Comparison of ENCODE assay signal across 12 cellular contexts in genomic region chr13:31859546-31859945, GRCh38.
A peak's percentile ranks its signal among the peaks of the same experiment; 100 is the strongest.
DNase-seq lines count a peak whose midpoint lies in the region; ATAC-seq, FAIRE-seq and TF ChIP-seq lines count a peak whose summit lies in the region.
"Had no signal": no experiment of that assay in that cellular context is flagged by ENCODE, and none has a peak within 500 bp of the region (broad histone marks: within the 10 kb centered on the region; RNA-seq: fewer than 3 reads in every experiment).

No MANE protein-coding gene starts in this region.

- no peak for TF ChIP-seq EP300 in HepG2 (IDR thresholded peaks at IDR 0.05; ENCODE audit: low read depth in 2 of 2, low read length in 2 of 2)
- no peak for TF ChIP-seq EP300 in HepG2 (CRISPR knock-in tag; IDR thresholded peaks at IDR 0.05; ENCODE audit: borderline replicate concordance)

- intact Hi-C loops in HepG2 (cut with micrococcal nuclease; ENCODE audit: unreplicated experiment) (no loop called here), Right ventricle myocardium superior (cut with DNase I) (no loop called here), aorta (cut with DNase I) (no loop called here), upper lobe of right lung (cut with DNase I) (no loop called here), MCF 10A (cut with micrococcal nuclease) (no loop called here)

- no peak for TF ChIP-seq CTCF in liver (IDR thresholded peaks at IDR 0.05; ENCODE audit: low read depth, low read length, missing input control)
- TF ChIP-seq CTCF in HepG2 (CRISPR knock-in tag; IDR thresholded peaks at IDR 0.05), result no peak
- no peak for TF ChIP-seq CTCF in upper lobe of right lung (IDR thresholded peaks at IDR 0.05)
- no peak for TF ChIP-seq CTCF in MCF 10A (IDR thresholded peaks at IDR 0.05; ENCODE audit: unreplicated experiment)

- H3K36me3 Mint-ChIP-seq in MCF 10A (ENCODE audit: insufficient read depth, unreplicated experiment), result no peaks in the 10 kb centered on the region

- H3K4me3 ChIP-seq in liver (ENCODE audit: low read depth in 1 of 3, low read length in 3 of 3) (no peak overlapping the region), HepG2 (replicated peaks in 1 of 3; ENCODE audit: insufficient read depth in 1 of 3, low read depth in 2 of 3, low read length in 3 of 3) (no peak overlapping the region), aorta (ENCODE audit: low read length in 2 of 2) (no peak overlapping the region), upper lobe of right lung (no peak overlapping the region)

- no peaks in the 10 kb centered on the region for H3K4me1 Mint-ChIP-seq in MCF 10A (ENCODE audit: insufficient read depth, unreplicated experiment)

- no peak overlapping the region for H2AFZ ChIP-seq in HepG2 (ENCODE audit: low read length)

- FAIRE-seq in HepG2 (lab: Jason Lieb, UNC), result no peak

- H3K9me3 ChIP-seq in liver (ENCODE audit: control insufficient read depth in 4 of 4, low read length in 3 of 4), result no peaks in the 10 kb centered on the region
- no peaks in the 10 kb centered on the region for H3K9me3 ChIP-seq in HepG2 (ENCODE audit: low read length)
- H3K9me3 ChIP-seq in aorta (ENCODE audit: control insufficient read depth, low read length), result no peaks in the 10 kb centered on the region
- no peaks in the 10 kb centered on the region for H3K9me3 ChIP-seq in upper lobe of right lung

- no peak for TF ChIP-seq POLR2A in HepG2 (IDR thresholded peaks at IDR 0.05; ENCODE audit: insufficient read depth in 1 of 2, low read depth in 2 of 2, low read length in 2 of 2)

- ATAC-seq in HepG2, result no peak
- ATAC-seq in Right ventricle myocardium superior (ENCODE audit: poor library complexity), result peak; percentile 38
- no peak for ATAC-seq in aorta (ENCODE audit: low FRiP score)
- no peak for ATAC-seq in GM19395 (IDR thresholded peaks at IDR 0.05; ENCODE audit: unreplicated experiment)
- ATAC-seq in upper lobe of right lung, result no peak
- ATAC-seq: activated T-cell treated with anti-CD3 and anti-CD28 coated beads, Interleukin-2, amount 50 U/mL, for 72 hours had no signal

- no peak overlapping the region for H3K27ac Mint-ChIP-seq in MCF 10A (ENCODE audit: low read depth, unreplicated experiment)
- H3K27ac Mint-ChIP-seq: activated T-cell treated with anti-CD3 and anti-CD28 coated beads, Interleukin-2, amount 50 U/mL, for 72 hours had no signal

- WGBS in liver, result 35% methylated on average over 5 of the region's 5 CpGs
- WGBS in HepG2 (ENCODE audit: low lambda C conversion rate), result 47% methylated on average over 5 of the region's 5 CpGs
- 13 to 31% methylated on average over 5 of the region's 5 CpGs for WGBS in aorta, 2 donors

- CTCF ChIA-PET in HepG2 (lab: Yijun Ruan, JAX; ENCODE audit: low intra/inter-chr PET ratio, low total read pairs) (no interaction called here), MCF 10A (lab: Yijun Ruan, JAX) (no interaction called here)

- H3K9me3 Mint-ChIP-seq in MCF 10A (ENCODE audit: unreplicated experiment), result no peaks in the 10 kb centered on the region
- H3K9me3 Mint-ChIP-seq: activated T-cell treated with anti-CD3 and anti-CD28 coated beads, Interleukin-2, amount 50 U/mL, for 72 hours had no signal

- H3K27me3 ChIP-seq in liver (ENCODE audit: control insufficient read depth in 4 of 4, insufficient read depth in 4 of 4, low read length in 3 of 4) (no peaks in the 10 kb centered on the region), HepG2 (ENCODE audit: control insufficient read depth in 1 of 2, insufficient read depth in 2 of 2, low read length in 2 of 2) (0 out of 5 replicates have a peak, but pooled peaks cover 0 to 7% of the 10 kb centered on the region in 2 experiments), aorta (ENCODE audit: control insufficient read depth in 1 of 2, insufficient read depth in 2 of 2, low read length in 1 of 2) (no peaks in the 10 kb centered on the region), upper lobe of right lung (no peaks in the 10 kb centered on the region)

- no peaks in the 10 kb centered on the region for H4K20me1 ChIP-seq in HepG2 (ENCODE audit: insufficient read depth, low read length)

- in situ Hi-C loops in HepG2 (cut with HindIII; ENCODE audit: extremely low pct_ligation_motif_present, low pct_unique_long_range_greater_than_20kb), result no loop called here

- H3K36me3 ChIP-seq in liver (ENCODE audit: control insufficient read depth in 4 of 4, insufficient read depth in 3 of 4, low read depth in 1 of 4, low read length in 3 of 4) (no peaks in the 10 kb centered on the region), HepG2 (replicated peaks in 1 of 2; ENCODE audit: control insufficient read depth in 1 of 2, insufficient read depth in 2 of 2, low read length in 2 of 2) (no peaks in the 10 kb centered on the region), aorta (ENCODE audit: control insufficient read depth in 1 of 2, insufficient read depth in 2 of 2, low read length in 1 of 2) (no peaks in the 10 kb centered on the region), upper lobe of right lung (no peaks in the 10 kb centered on the region)

- TF ChIP-seq RAD21 in liver (IDR thresholded peaks at IDR 0.05) (no peak), HepG2 (CRISPR knock-in tag; IDR thresholded peaks at IDR 0.05) (no peak)

- H3K4me2 ChIP-seq in HepG2 (ENCODE audit: low read depth, low read length), result no peak overlapping the region

- peak overlapping the region; percentile 33 to 40 for H3K27ac ChIP-seq in liver (ENCODE audit: low read depth in 1 of 2, low read length in 2 of 2)
- H3K27ac ChIP-seq in HepG2 (ENCODE audit: extremely low read length, insufficient read depth, low read length), result no peak overlapping the region
- peak overlapping the region; percentile 4 to 12 for H3K27ac ChIP-seq in aorta (ENCODE audit: low read depth in 1 of 2, low read length in 2 of 2)
- H3K27ac ChIP-seq in upper lobe of right lung, result no peak overlapping the region
- H3K27ac ChIP-seq: epithelial cell of prostate, VCaP had no signal

- BruUV-seq in HepG2 (replicated peaks; lab: Mats Ljungman, UMichigan) (no TSS peak), MCF 10A (replicated peaks; lab: Mats Ljungman, UMichigan) (no TSS peak)

- POLR2A ChIA-PET in HepG2 (lab: Yijun Ruan, JAX), result no interaction called here
- POLR2A ChIA-PET in MCF 10A (lab: Yijun Ruan, JAX), result interaction anchor here (0.7 kb wide), 1 partner anchor 313 kb away, joined by 4 read pairs; no protein-coding TSS in a partner anchor

- DNase-seq in HepG2 (ENCODE audit: low spot score) (no peak), NCI-H345 (lab: John Stamatoyannopoulos, UW) (peak; percentile 20), Right ventricle myocardium superior (no peak), aorta (no peak), upper lobe of right lung (no peak), MCF 10A (ENCODE audit: unreplicated experiment) (no peak)
- DNase-seq: activated T-cell treated with anti-CD3 and anti-CD28 coated beads, Interleukin-2, amount 50 U/mL, for 72 hours; GOT3 had no signal

- H3K27me3 Mint-ChIP-seq in MCF 10A (ENCODE audit: insufficient read depth, unreplicated experiment), result no peaks in the 10 kb centered on the region

- H3K79me2 ChIP-seq in HepG2 (ENCODE audit: insufficient read depth, low read length), result no peaks in the 10 kb centered on the region

- no peak overlapping the region for H3K9ac ChIP-seq in liver (ENCODE audit: low read depth in 1 of 2, low read length in 2 of 2)
- no peak overlapping the region for H3K9ac ChIP-seq in HepG2 (ENCODE audit: insufficient read depth, low read depth, low read length)

- H3K4me3 Mint-ChIP-seq in MCF 10A (ENCODE audit: unreplicated experiment), result no peak overlapping the region
- H3K4me3 Mint-ChIP-seq: activated T-cell treated with anti-CD3 and anti-CD28 coated beads, Interleukin-2, amount 50 U/mL, for 72 hours had no signal

- H3K4me1 ChIP-seq in liver (ENCODE audit: control insufficient read depth in 4 of 4, insufficient read depth in 4 of 4, low read length in 3 of 4) (peaks cover 3 to 24% (median 13%) of the 10 kb centered on the region in 4 donors), HepG2 (ENCODE audit: insufficient read depth, low read length) (no peaks in the 10 kb centered on the region), aorta (ENCODE audit: control insufficient read depth in 1 of 2, insufficient read depth in 2 of 2, low read length in 2 of 2) (peaks cover 5% of the 10 kb centered on the region in 2 donors), upper lobe of right lung (no peaks in the 10 kb centered on the region)

TF ChIP-seq in liver, 16 proteins besides CTCF, POLR2A, EP300 and RAD21:
- TF ChIP-seq FOXA2 (IDR thresholded peaks at IDR 0.05), result no peak
- TF ChIP-seq GABPA (IDR thresholded peaks at IDR 0.05 in 1 of 2, conservative IDR thresholded peaks at IDR 0.05 in 1 of 2), result no peak
- no peak for TF ChIP-seq ZBTB33 (IDR thresholded peaks at IDR 0.05)
TF ChIP-seq in liver: peak in this region for 0.

TF ChIP-seq in HepG2, 621 proteins besides CTCF, POLR2A, EP300 and RAD21 (continues in another document):
- TF ChIP-seq SATB2 (CRISPR knock-in tag; IDR thresholded peaks at IDR 0.05), result no peak
- no peak for TF ChIP-seq NR2C2 (CRISPR knock-in tag; IDR thresholded peaks at IDR 0.05; ENCODE audit: borderline replicate concordance)
- TF ChIP-seq NCOA1 (CRISPR knock-in tag; IDR thresholded peaks at IDR 0.05), result no peak
- no peak for TF ChIP-seq ZFP62 (CRISPR knock-in tag; IDR thresholded peaks at IDR 0.05)
- no peak for TF ChIP-seq MBNL3 (CRISPR knock-in tag; conservative IDR thresholded peaks at IDR 0.05)
- no peak for TF ChIP-seq MEF2D (CRISPR knock-in tag; IDR thresholded peaks at IDR 0.05)
- no peak for TF ChIP-seq ZNF496 (CRISPR knock-in tag; IDR thresholded peaks at IDR 0.05; ENCODE audit: insufficient replicate concordance)
- TF ChIP-seq ZNF33B (CRISPR knock-in tag; IDR thresholded peaks at IDR 0.05), result no peak
- TF ChIP-seq E2F5 (CRISPR knock-in tag; conservative IDR thresholded peaks at IDR 0.05), result no peak
- TF ChIP-seq ZNF703 (CRISPR knock-in tag; IDR thresholded peaks at IDR 0.05; ENCODE audit: borderline replicate concordance), result no peak
- no peak for TF ChIP-seq ZNF546 (CRISPR knock-in tag; conservative IDR thresholded peaks at IDR 0.05)
- no peak for TF ChIP-seq MBD4 (IDR thresholded peaks at IDR 0.05; ENCODE audit: borderline replicate concordance, low read length)
- TF ChIP-seq SSRP1 (CRISPR knock-in tag; IDR thresholded peaks at IDR 0.05), result no peak
- TF ChIP-seq SRSF4 (IDR thresholded peaks at IDR 0.05; ENCODE audit: low read depth, low read length, poor library complexity, severe bottlenecking), result no peak

Comparison
In these comparisons a context has a peak if more than half of its experiments do, and no peak if none do; other contexts are left out.
1. H3K27ac ChIP-seq: peak in liver (2 of 2) and aorta (2 of 2); none in HepG2 (single experiment) and upper lobe of right lung (single experiment).